In the genomic region with DNA sequence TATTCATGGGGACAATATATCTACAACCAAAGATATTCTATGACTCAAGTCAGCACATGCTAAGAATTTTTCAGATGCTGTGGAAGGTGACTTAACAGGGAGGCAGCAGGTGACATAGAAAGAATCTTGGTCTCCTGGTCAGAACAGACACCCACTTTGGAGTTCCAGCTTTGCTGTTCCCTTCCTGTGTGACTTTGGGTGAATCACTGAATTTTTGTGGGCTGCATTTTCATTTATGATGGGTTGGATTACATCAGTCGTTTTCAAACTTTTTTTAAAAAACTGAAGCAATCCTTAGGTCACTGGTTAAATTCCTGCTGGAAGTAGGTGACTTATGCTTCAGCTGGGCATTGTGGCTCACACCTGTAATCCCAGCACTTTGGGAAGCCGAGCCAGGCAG, we compare ENCODE assay signal across 16 cellular contexts. TPM values are rescaled to one million over a fixed set of nuclear protein-coding genes. Genes with fewer than 3 reads are reported as not detected.
A peak's percentile ranks its signal among the peaks of the same experiment; 100 is the strongest.
DNase-seq lines count a peak whose midpoint lies in the region; TF ChIP-seq lines count a peak whose summit lies in the region.
"Had no signal": no experiment of that assay in that cellular context is flagged by ENCODE, and none has a peak within 500 bp of the region (broad histone marks: within the 10 kb centered on the region; RNA-seq: fewer than 3 reads in every experiment).

No MANE protein-coding gene starts in this region.

- H3K9me3 ChIP-seq in mammary epithelial cell (replicated peaks; ENCODE audit: insufficient read depth, low read length), result no peaks in the 10 kb centered on the region
- H3K9me3 ChIP-seq: prostate gland had no signal

- no peaks in the 10 kb centered on the region for H4K20me1 ChIP-seq in mammary epithelial cell (ENCODE audit: insufficient read depth, low read length)

- peaks cover 2% of the 10 kb centered on the region for H3K27me3 ChIP-seq in mammary epithelial cell (ENCODE audit: insufficient read depth, low read length)

- no peak overlapping the region for H3K4me3 ChIP-seq in mammary epithelial cell (replicated peaks in 1 of 3; ENCODE audit: insufficient read depth in 1 of 3, low read depth in 2 of 3, low read length in 3 of 3)
- H3K4me3 ChIP-seq: prostate gland had no signal

- no peak overlapping the region for H2AFZ ChIP-seq in mammary epithelial cell (ENCODE audit: low read depth, low read length)

- intact Hi-C loops in mammary epithelial cell (cut with micrococcal nuclease), result loop anchor here (1.0 to 10.0 kb wide), 3 partner anchors 59 to 445 kb away; partner anchors contain the start of gene CCSER2

- 38% methylated on average over 2 of the region's 2 CpGs for WGBS in mammary epithelial cell (ENCODE audit: low coverage, missing lambda C conversion rate)

- no peak overlapping the region for H3K9ac ChIP-seq in mammary epithelial cell (ENCODE audit: insufficient read depth, low read length)

- peaks cover 8% of the 10 kb centered on the region for H3K4me1 ChIP-seq in mammary epithelial cell (ENCODE audit: insufficient read depth, low read length)
- H3K4me1 ChIP-seq: prostate gland had no signal

- DNase-seq in Caki2 (ENCODE audit: low read depth), result peak; percentile 7
- peak; percentile 83 for DNase-seq in LHCN-M2 (ENCODE audit: low read depth)
- peak; percentile 79 for DNase-seq in mammary epithelial cell
- DNase-seq in kidney tubule cell (ENCODE audit: low spot score), result peak; percentile 98
- DNase-seq in DMS153 treated with DMSO at 0.1 percent for 48 hours (lab: John Stamatoyannopoulos, UW; ENCODE audit: unreplicated experiment), result no peak
- no peak for DNase-seq in NCI-H446 (lab: John Stamatoyannopoulos, UW)
- DNase-seq in ureter (ENCODE audit: low spot score), result no peak
- no peak for DNase-seq in putamen (ENCODE audit: low spot score)
- DNase-seq: CD8-positive, alpha-beta memory T cell; effector memory CD4-positive, alpha-beta T cell; NCI-H1092 treated with DMSO at 0.1 percent for 48 hours; Right ventricle myocardium superior; stimulated activated CD4-positive, alpha-beta T cell treated with anti-CD3 and anti-CD28 coated beads, Interleukin-4, amount 100 ng/mL, for 4 hours; stimulated activated naive CD4-positive, alpha-beta T cell treated with Interleukin-2 at 50 U/mL for 16 hours had no signal

- dilution Hi-C loops in mammary epithelial cell (cut with HindIII; ENCODE audit: low sequenced_read_pairs), result no loop called here

- BruUV-seq in mammary epithelial cell (replicated peaks; lab: Mats Ljungman, UMichigan), result no TSS peak

- no peaks in the 10 kb centered on the region for H3K79me2 ChIP-seq in mammary epithelial cell (ENCODE audit: insufficient read depth, low read length)

- no peak overlapping the region for H3K27ac ChIP-seq in mammary epithelial cell (ENCODE audit: insufficient read depth, low read depth, low read length)
- H3K27ac ChIP-seq: prostate gland had no signal

- in situ Hi-C loops in Caki2 (cut with HindIII; ENCODE audit: low pct_unique_long_range_greater_than_20kb, low sequenced_read_pairs), result no loop called here
- in situ Hi-C loops in mammary epithelial cell (cut with MboI; ENCODE audit: low sequenced_read_pairs in 2 of 2), result loop anchor here (5.0 to 10.0 kb wide), 2 partner anchors 95 to 273 kb away; no protein-coding TSS in a partner anchor

- CTCF ChIA-PET in mammary epithelial cell (lab: Charles Lee; ENCODE audit: low non-redundant PET), result no interaction called here

- no peaks in the 10 kb centered on the region for H3K36me3 ChIP-seq in mammary epithelial cell (ENCODE audit: insufficient read depth, low read length)
- H3K36me3 ChIP-seq: prostate gland had no signal

- no peak for TF ChIP-seq CTCF in mammary epithelial cell (conservative IDR thresholded peaks at IDR 0.05 in 1 of 2, IDR thresholded peaks at IDR 0.05 in 1 of 2; ENCODE audit: extremely low read depth in 1 of 2, insufficient read depth in 1 of 2, low read depth in 1 of 2, low read length in 2 of 2)

- no peak overlapping the region for H3K4me2 ChIP-seq in mammary epithelial cell (ENCODE audit: insufficient read depth, low read depth, low read length)

RNA-seq across cellular contexts. Expression of gene RGR, which starts 24.9 kb away (rescaled TPM):
- not detected in 2 replicates for total RNA-seq in Caki2 (2014; rRNA removed; shearing (Covaris generic); ENCODE audit: low replicate concordance)
- total RNA-seq in LHCN-M2 (2014; rRNA removed) (not detected in 2 replicates), mammary epithelial cell (not detected), ureter (not detected)
- not detected for polyA plus RNA-seq in LHCN-M2 (2012)
- not detected for polyA plus RNA-seq in mammary epithelial cell
- not detected for polyA minus RNA-seq in mammary epithelial cell
- total RNA-seq: CD8-positive, alpha-beta memory T cell; NCI-H460; prostate gland had no signal
- polyA plus RNA-seq: CD8-positive, alpha-beta memory T cell had no signal

RNA-seq across cellular contexts. Expression of gene LRIT1, which starts 28.4 kb away (rescaled TPM):
- not detected in 2 replicates for total RNA-seq in Caki2 (2014; rRNA removed; shearing (Covaris generic); ENCODE audit: low replicate concordance)
- not detected in 2 replicates for total RNA-seq in LHCN-M2 (2014; rRNA removed)
- not detected for polyA plus RNA-seq in LHCN-M2 (2012)
- not detected for total RNA-seq in mammary epithelial cell
- not detected for polyA plus RNA-seq in mammary epithelial cell
- not detected for polyA minus RNA-seq in mammary epithelial cell
- total RNA-seq in ureter, result not detected
- total RNA-seq: CD8-positive, alpha-beta memory T cell; NCI-H460 had no signal
- polyA plus RNA-seq: CD8-positive, alpha-beta memory T cell had no signal

RNA-seq across cellular contexts. Expression of gene LRIT2, which starts 44.4 kb away (rescaled TPM):
- total RNA-seq in Caki2 (2014; rRNA removed; shearing (Covaris generic); ENCODE audit: low replicate concordance), result not detected in 2 replicates
- not detected in 2 replicates for total RNA-seq in LHCN-M2 (2014; rRNA removed)
- not detected for polyA plus RNA-seq in LHCN-M2 (2012)
- not detected for total RNA-seq in mammary epithelial cell
- not detected for polyA plus RNA-seq in mammary epithelial cell
- polyA minus RNA-seq in mammary epithelial cell, result not detected
- total RNA-seq in ureter, result not detected
- total RNA-seq: CD8-positive, alpha-beta memory T cell; NCI-H460; prostate gland; Right ventricle myocardium superior had no signal
- polyA plus RNA-seq: CD8-positive, alpha-beta memory T cell had no signal

RNA-seq across cellular contexts. Expression of gene CCSER2, which starts 58.6 kb away (rescaled TPM):
- 9.5 and 24.9 TPM in 2 replicates for total RNA-seq in Caki2 (2014; rRNA removed; shearing (Covaris generic); ENCODE audit: low replicate concordance)
- 20.8 and 25.0 TPM in 2 replicates for total RNA-seq in LHCN-M2 (2014; rRNA removed)
- polyA plus RNA-seq in LHCN-M2 (2012), result 14.0 TPM
- total RNA-seq in mammary epithelial cell, result 10 to 100 TPM; 45.3 to 73.3 TPM
- polyA plus RNA-seq in mammary epithelial cell, result 26.2 TPM
- 25.9 TPM for polyA minus RNA-seq in mammary epithelial cell
- total RNA-seq in ureter, result 75.4 TPM

Comparison
In these comparisons a context has a peak if more than half of its experiments do, and no peak if none do; other contexts are left out.
1. DNase-seq: peak in Caki2 (single experiment), LHCN-M2 (single experiment), mammary epithelial cell (single experiment) and kidney tubule cell (single experiment); none in DMS153 treated with DMSO at 0.1 percent for 48 hours (single experiment), NCI-H446 (0 of 2), ureter (single experiment) and putamen (single experiment).